Comparison of ENCODE assay signal across 25 cellular contexts in the genomic region with DNA sequence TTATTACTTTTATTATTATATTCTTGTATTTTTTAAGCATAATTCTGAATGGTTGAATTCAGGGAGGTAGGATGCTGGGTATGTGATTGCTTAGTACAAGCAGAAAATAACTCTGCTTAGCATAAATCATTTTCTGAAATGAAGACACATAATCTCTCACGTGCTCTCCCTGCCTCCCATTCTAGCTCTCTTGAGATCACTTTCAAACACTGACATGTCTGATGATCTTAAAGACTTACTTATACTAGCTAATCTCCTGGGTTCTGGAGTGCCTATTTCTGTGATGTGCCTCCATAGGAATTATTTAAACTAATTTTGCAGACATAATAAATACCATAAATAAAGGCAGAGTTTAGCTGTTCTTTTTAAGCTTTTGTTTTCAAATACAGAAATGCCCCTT.
"Had no signal": no experiment of that assay in that cellular context is flagged by ENCODE, and none has a peak within 500 bp of the region (broad histone marks: within the 10 kb centered on the region; RNA-seq: fewer than 3 reads in every experiment).

No MANE protein-coding gene starts in this region.

- H3K4me3 ChIP-seq: MG63, SJSA1 had no signal

- FAIRE-seq: HepG2, RCC 7860 had no signal

- H3K9me3 ChIP-seq: MG63, SJSA1, SK-N-SH had no signal

- H3K27ac ChIP-seq: SJSA1 had no signal

- H3K27me3 ChIP-seq: MG63, SJSA1 had no signal

- H3K4me2 ChIP-seq: SK-N-SH had no signal

- H3K9me2 ChIP-seq: SK-N-SH had no signal

- DNase-seq: IMR-90, Karpas-422, KG1, MG63, NCI-H1092, NCI-H1105 treated with DMSO at 0.1 percent for 48 hours, NCI-H1417 treated with DMSO at 0.1 percent for 48 hours, NCI-H146, NCI-H1694 treated with DMSO at 0.1 percent for 48 hours, NCI-H1930, NCI-H2081, NCI-H2107, NCI-H2171 treated with DMSO at 0.1 percent for 48 hours, NCI-H345, NCI-H446 treated with DMSO at 0.1 percent for 48 hours, NCI-H510A treated with DMSO at 0.1 percent for 48 hours, Right ventricle myocardium superior, RPMI8226, SIG-M5, SK-N-SH, SW 1271, T-cell had no signal

- H3K9ac ChIP-seq: SK-N-SH had no signal

- H3K36me3 ChIP-seq: MG63, SJSA1 had no signal
